13 cellular contexts compared by ENCODE assay signal in the genomic region with DNA sequence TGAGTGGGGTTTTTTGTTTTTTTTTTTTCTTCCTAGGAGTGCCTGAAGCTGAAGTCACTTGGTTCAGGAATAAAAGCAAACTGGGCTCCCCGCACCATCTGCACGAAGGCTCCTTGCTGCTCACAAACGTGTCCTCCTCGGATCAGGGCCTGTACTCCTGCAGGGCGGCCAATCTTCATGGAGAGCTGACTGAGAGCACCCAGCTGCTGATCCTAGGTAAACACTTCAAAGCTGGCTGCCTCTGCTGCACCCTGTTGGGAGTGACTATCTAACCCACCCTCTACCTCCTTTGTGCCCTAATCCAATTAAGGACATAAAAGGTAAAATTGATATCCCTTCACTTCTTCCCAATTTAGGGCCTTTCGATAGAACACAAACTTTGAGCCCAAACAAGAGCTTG.
DNase-seq lines count a peak whose midpoint lies in the region; ATAC-seq, FAIRE-seq and TF ChIP-seq lines count a peak whose summit lies in the region.
"Had no signal": no experiment of that assay in that cellular context is flagged by ENCODE, and none has a peak within 500 bp of the region (broad histone marks: within the 10 kb centered on the region; RNA-seq: fewer than 3 reads in every experiment).

No MANE protein-coding gene starts in this region.

- no peak overlapping the region for H3K4me2 ChIP-seq in keratinocyte (ENCODE audit: control insufficient read depth, extremely low read depth, insufficient read depth, low read depth, low read length)

- H3K4me3 ChIP-seq in HUES48 (ENCODE audit: low read depth, low read length) (no peak overlapping the region), keratinocyte (ENCODE audit: control insufficient read depth in 2 of 3, extremely low read depth in 1 of 3, insufficient read depth in 2 of 3, low read depth in 1 of 3, low read length in 3 of 3) (no peak overlapping the region), gastroesophageal sphincter (no peak overlapping the region)

- H4K20me1 ChIP-seq in keratinocyte (ENCODE audit: control insufficient read depth, extremely low read depth, insufficient read depth, low read length) = no peaks in the 10 kb centered on the region

- no peak for TF ChIP-seq POLR2A in gastroesophageal sphincter (IDR thresholded peaks at IDR 0.05)

- no peak for FAIRE-seq in keratinocyte (lab: Jason Lieb, UNC)
- FAIRE-seq: kidney had no signal

- H3K36me3 ChIP-seq in HUES48 (ENCODE audit: control insufficient read depth, insufficient read depth, low read length) (no peaks in the 10 kb centered on the region), keratinocyte (ENCODE audit: control insufficient read depth in 2 of 2, extremely low read depth in 1 of 2, insufficient read depth in 2 of 2, low read length in 2 of 2) (no peaks in the 10 kb centered on the region), gastroesophageal sphincter (peaks cover 0 to 28% of the 10 kb centered on the region in 2 donors)

- ATAC-seq in gastroesophageal sphincter = no peak

- peak; percentile 72 for DNase-seq in DMS153 (lab: John Stamatoyannopoulos, UW)
- DNase-seq in NCI-H2196 treated with DMSO at 0.1 percent for 48 hours (lab: John Stamatoyannopoulos, UW; ENCODE audit: unreplicated experiment) = peak; percentile 39
- no peak for DNase-seq in keratinocyte (ENCODE audit: low read depth, low spot score)
- no peak for DNase-seq in Kasumi-1 (lab: John Stamatoyannopoulos, UW)
- no peak for DNase-seq in NCI-H526 (lab: John Stamatoyannopoulos, UW)
- DNase-seq: activated B cell treated with CpG ODN at 0.5 μM for 24 hours; activated naive CD4-positive, alpha-beta T cell; glutamatergic neuron; kidney; nucleus accumbens; stimulated activated CD4-positive, alpha-beta T cell treated with anti-CD3 and anti-CD28 coated beads, Interleukin-4, amount 100 ng/mL, for 1 hour had no signal

- H3K27ac ChIP-seq in HUES48 (ENCODE audit: low read depth, low read length) (peak overlapping the region; percentile 21), keratinocyte (ENCODE audit: control insufficient read depth, insufficient read depth, low read length) (no peak overlapping the region), gastroesophageal sphincter (no peak overlapping the region)

- H3K9ac ChIP-seq in HUES48 (ENCODE audit: low read depth, low read length) (no peak overlapping the region), keratinocyte (ENCODE audit: control insufficient read depth, extremely low read depth, insufficient read depth, low read length) (no peak overlapping the region)

- H3K4me1 ChIP-seq in HUES48 (ENCODE audit: control insufficient read depth, insufficient read depth, low read length) (peaks cover 10% of the 10 kb centered on the region), keratinocyte (ENCODE audit: control insufficient read depth, extremely low read depth, insufficient read depth, low read length) (no peaks in the 10 kb centered on the region), gastroesophageal sphincter (peaks cover 0 to 21% (median 6%) of the 10 kb centered on the region in 3 donors)

- 80 to 100% methylated on average over 1 to 3 of the region's 6 CpGs for WGBS in gastroesophageal sphincter (ENCODE audit: low coverage in 1 of 2), 2 donors

- H3K9me1 ChIP-seq in keratinocyte (ENCODE audit: control insufficient read depth, extremely low read depth, insufficient read depth, low read length) = no peaks in the 10 kb centered on the region

- no peaks in the 10 kb centered on the region for H3K9me3 ChIP-seq in HUES48 (ENCODE audit: control insufficient read depth, insufficient read depth, low read length)
- no peaks in the 10 kb centered on the region for H3K9me3 ChIP-seq in keratinocyte (ENCODE audit: control insufficient read depth, low read depth, low read length)
- H3K9me3 ChIP-seq in gastroesophageal sphincter = no peaks in the 10 kb centered on the region

- TF ChIP-seq CTCF in keratinocyte (optimal IDR thresholded peaks at IDR 0.05 in 1 of 3, IDR thresholded peaks at IDR 0.05 in 1 of 3, conservative IDR thresholded peaks at IDR 0.05 in 1 of 3; ENCODE audit: extremely low read depth in 1 of 3, insufficient read depth in 2 of 3, low read length in 3 of 3) (peak in 2 of 3 experiments; percentile 6 to 25), gastroesophageal sphincter (IDR thresholded peaks at IDR 0.05) (no peak)

- no peak overlapping the region for H2AFZ ChIP-seq in keratinocyte (ENCODE audit: control insufficient read depth, low read length)

- H3K79me2 ChIP-seq in keratinocyte (ENCODE audit: control insufficient read depth, insufficient read depth, low read length) = no peaks in the 10 kb centered on the region

- H3K27me3 ChIP-seq in HUES48 (ENCODE audit: control insufficient read depth, insufficient read depth, low read length) = no peaks in the 10 kb centered on the region
- no peaks in the 10 kb centered on the region for H3K27me3 ChIP-seq in keratinocyte (ENCODE audit: control insufficient read depth, extremely low read depth, insufficient read depth, low read length)
- H3K27me3 ChIP-seq in gastroesophageal sphincter = no peaks in the 10 kb centered on the region

- dilution Hi-C loops in keratinocyte (cut with MboI; ENCODE audit: extremely low pct_ligation_motif_present, low sequenced_read_pairs) = no loop called here

- no peak for TF ChIP-seq EP300 in gastroesophageal sphincter (IDR thresholded peaks at IDR 0.05)

Comparison
In these comparisons a context has a peak if more than half of its experiments do, and no peak if none do; other contexts are left out.
1. DNase-seq: peak in DMS153 (single experiment) and NCI-H2196 treated with DMSO at 0.1 percent for 48 hours (single experiment); none in keratinocyte (single experiment), Kasumi-1 (0 of 2) and NCI-H526 (0 of 2).
2. CTCF ChIP-seq: peak in keratinocyte (2 of 3); none in gastroesophageal sphincter (0 of 4).